In the genomic region with DNA sequence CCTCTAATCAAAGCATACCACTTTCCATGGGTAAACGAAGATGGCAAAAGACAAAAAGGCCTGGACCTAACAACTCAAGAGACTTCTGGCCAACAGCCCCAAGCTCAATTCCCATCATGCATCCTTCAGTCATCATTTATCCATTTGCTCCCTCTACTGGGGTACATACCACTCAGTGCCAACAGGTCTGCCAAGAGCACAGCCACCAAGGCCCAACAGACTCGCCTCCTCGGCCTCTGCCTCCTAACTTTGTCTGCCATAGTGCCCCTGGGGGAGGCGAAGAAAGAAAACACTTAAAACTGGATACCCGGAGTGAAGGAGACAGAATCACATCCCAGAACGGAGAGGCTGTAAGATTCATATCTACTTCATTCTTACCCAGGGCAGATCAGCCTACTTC, we compare ENCODE assay signal across 6 cellular contexts. TPM values are rescaled to one million over a fixed set of nuclear protein-coding genes. Genes with fewer than 3 reads are reported as not detected.
DNase-seq lines count a peak whose midpoint lies in the region; ATAC-seq and TF ChIP-seq lines count a peak whose summit lies in the region.

No MANE protein-coding gene starts in this region.

- H3K36me3 ChIP-seq in BE2C, result peaks cover 42% of the 10 kb centered on the region
- no peaks in the 10 kb centered on the region for H3K36me3 ChIP-seq in Karpas-422 (ENCODE audit: insufficient read depth, low read length)
- H3K36me3 ChIP-seq in neural cell (ENCODE audit: insufficient read depth, low read length), result peaks cover 6% of the 10 kb centered on the region

- peak overlapping the region; percentile 84 for H3K9ac ChIP-seq in Karpas-422 (ENCODE audit: low read length)
- peak overlapping the region; percentile 77 for H3K9ac ChIP-seq in neural cell (ENCODE audit: low read length)

- H3K4me1 ChIP-seq in BE2C, result peaks cover 4% of the 10 kb centered on the region; the same call in 1 of the 2 replicates
- H3K4me1 ChIP-seq in Karpas-422 (ENCODE audit: low read length), result peaks cover 15% of the 10 kb centered on the region

- peak overlapping the region; percentile 35; the same call in 1 of the 2 replicates for H3K27ac ChIP-seq in Karpas-422 (ENCODE audit: low read length)
- peak overlapping the region; percentile 58 for H3K27ac ChIP-seq in neural cell (ENCODE audit: low read length)

- H3K27me3 ChIP-seq in BE2C, result no peaks in the 10 kb centered on the region
- H3K27me3 ChIP-seq in Karpas-422 (ENCODE audit: low read length), result no peaks in the 10 kb centered on the region
- no peaks in the 10 kb centered on the region for H3K27me3 ChIP-seq in neural cell (ENCODE audit: insufficient read depth, low read depth, low read length)

- H2AFZ ChIP-seq in Karpas-422 (ENCODE audit: low read length) (no peak overlapping the region), neural cell (ENCODE audit: low read depth, low read length) (no peak overlapping the region)

- H3K4me3 ChIP-seq in BE2C (ENCODE audit: low read depth, low read length) (peak overlapping the region; percentile 79), Karpas-422 (ENCODE audit: low read length) (peak overlapping the region; percentile 82), neural cell (ENCODE audit: low read length) (peak overlapping the region; percentile 80)

- ATAC-seq in sciatic nerve (no peak), GM19023 (IDR thresholded peaks at IDR 0.05; ENCODE audit: unreplicated experiment) (no peak)

- no peak for TF ChIP-seq EP300 in neural cell (conservative IDR thresholded peaks at IDR 0.05; ENCODE audit: poor library complexity, severe bottlenecking)

- peaks cover 57% of the 10 kb centered on the region for H3K36me3 Mint-ChIP-seq in MCF 10A (ENCODE audit: insufficient read depth, unreplicated experiment)

- H3K79me2 ChIP-seq in Karpas-422 (ENCODE audit: low read length) (peaks cover 25% of the 10 kb centered on the region), neural cell (replicated peaks; ENCODE audit: insufficient read depth, low read length) (peaks cover 12% of the 10 kb centered on the region)

- peak; percentile 28 for TF ChIP-seq RAD21 in neural cell (conservative IDR thresholded peaks at IDR 0.05)

- no peaks in the 10 kb centered on the region for H3K9me3 ChIP-seq in BE2C
- H3K9me3 ChIP-seq in Karpas-422 (ENCODE audit: low read length), result no peaks in the 10 kb centered on the region
- no peaks in the 10 kb centered on the region for H3K9me3 ChIP-seq in neural cell (ENCODE audit: low read length)

- DNase-seq in BE2C (peak; percentile 36), Karpas-422 (peak; percentile 70), MCF 10A (ENCODE audit: unreplicated experiment) (peak; percentile 19), sciatic nerve (ENCODE audit: low spot score) (no peak)

- H3K27ac Mint-ChIP-seq in MCF 10A (ENCODE audit: low read depth, unreplicated experiment), result peak overlapping the region; percentile 98

- TF ChIP-seq CTCF in BE2C (IDR thresholded peaks at IDR 0.05; ENCODE audit: low read depth, low read length), result peak; percentile 36
- TF ChIP-seq CTCF in MCF 10A (IDR thresholded peaks at IDR 0.05; ENCODE audit: unreplicated experiment), result no peak
- TF ChIP-seq CTCF in neural cell (IDR thresholded peaks at IDR 0.05; ENCODE audit: poor library complexity, severe bottlenecking), result peak; percentile 45

- POLR2A ChIA-PET in MCF 10A (lab: Yijun Ruan, JAX), result interaction anchor here (0.6 to 3.9 kb wide), 12 partner anchors 11 to 268 kb away, joined by 3 to 44 read pairs (median 5); a partner anchor contains a TSS

- H3K27me3 Mint-ChIP-seq in MCF 10A (ENCODE audit: insufficient read depth, unreplicated experiment), result no peaks in the 10 kb centered on the region

- peak overlapping the region; percentile 96 for H3K4me3 Mint-ChIP-seq in MCF 10A (ENCODE audit: unreplicated experiment)

- no peaks in the 10 kb centered on the region for H3K9me3 Mint-ChIP-seq in MCF 10A (ENCODE audit: unreplicated experiment)

- H3K9me2 ChIP-seq in Karpas-422 (replicated peaks; ENCODE audit: insufficient read depth, low read length) (no peaks in the 10 kb centered on the region), neural cell (ENCODE audit: insufficient read depth, low read length) (no peaks in the 10 kb centered on the region)

- H3K4me2 ChIP-seq in Karpas-422 (ENCODE audit: low read depth, low read length, poor library complexity, severe bottlenecking), result peak overlapping the region; percentile 84
- peak overlapping the region; percentile 98 for H3K4me2 ChIP-seq in neural cell (ENCODE audit: low read length)

- H3F3A ChIP-seq in neural cell (ENCODE audit: insufficient read depth, low read length, poor library complexity, severe bottlenecking), result no peaks in the 10 kb centered on the region

- peaks cover 19% of the 10 kb centered on the region for H3K4me1 Mint-ChIP-seq in MCF 10A (ENCODE audit: insufficient read depth, unreplicated experiment)

- BruUV-seq in MCF 10A (replicated peaks; lab: Mats Ljungman, UMichigan), result no TSS peak

- H4K20me1 ChIP-seq in Karpas-422 (ENCODE audit: insufficient read depth, low read depth, low read length) (no peaks in the 10 kb centered on the region), neural cell (ENCODE audit: insufficient read depth) (no peaks in the 10 kb centered on the region)

- intact Hi-C loops in MCF 10A (cut with micrococcal nuclease), result loop anchor here (2.0 kb wide), 2 partner anchors 25 to 45 kb away; a partner anchor contains a TSS
- intact Hi-C loops in sciatic nerve (cut with DNase I), result no loop called here

- CTCF ChIA-PET in MCF 10A (lab: Yijun Ruan, JAX), result interaction anchor here (0.5 to 1.6 kb wide), 8 partner anchors 8 to 367 kb away, joined by 3 to 8 read pairs (median 4); a partner anchor contains a TSS

TF ChIP-seq in neural cell, 6 proteins besides CTCF, POLR2A, EP300 and RAD21:
- TF ChIP-seq POLR2AphosphoS5 (IDR thresholded peaks at IDR 0.05), result no peak
- no peak for TF ChIP-seq SMC3 (conservative IDR thresholded peaks at IDR 0.05; ENCODE audit: poor library complexity)
- TF ChIP-seq, protein P1, sequence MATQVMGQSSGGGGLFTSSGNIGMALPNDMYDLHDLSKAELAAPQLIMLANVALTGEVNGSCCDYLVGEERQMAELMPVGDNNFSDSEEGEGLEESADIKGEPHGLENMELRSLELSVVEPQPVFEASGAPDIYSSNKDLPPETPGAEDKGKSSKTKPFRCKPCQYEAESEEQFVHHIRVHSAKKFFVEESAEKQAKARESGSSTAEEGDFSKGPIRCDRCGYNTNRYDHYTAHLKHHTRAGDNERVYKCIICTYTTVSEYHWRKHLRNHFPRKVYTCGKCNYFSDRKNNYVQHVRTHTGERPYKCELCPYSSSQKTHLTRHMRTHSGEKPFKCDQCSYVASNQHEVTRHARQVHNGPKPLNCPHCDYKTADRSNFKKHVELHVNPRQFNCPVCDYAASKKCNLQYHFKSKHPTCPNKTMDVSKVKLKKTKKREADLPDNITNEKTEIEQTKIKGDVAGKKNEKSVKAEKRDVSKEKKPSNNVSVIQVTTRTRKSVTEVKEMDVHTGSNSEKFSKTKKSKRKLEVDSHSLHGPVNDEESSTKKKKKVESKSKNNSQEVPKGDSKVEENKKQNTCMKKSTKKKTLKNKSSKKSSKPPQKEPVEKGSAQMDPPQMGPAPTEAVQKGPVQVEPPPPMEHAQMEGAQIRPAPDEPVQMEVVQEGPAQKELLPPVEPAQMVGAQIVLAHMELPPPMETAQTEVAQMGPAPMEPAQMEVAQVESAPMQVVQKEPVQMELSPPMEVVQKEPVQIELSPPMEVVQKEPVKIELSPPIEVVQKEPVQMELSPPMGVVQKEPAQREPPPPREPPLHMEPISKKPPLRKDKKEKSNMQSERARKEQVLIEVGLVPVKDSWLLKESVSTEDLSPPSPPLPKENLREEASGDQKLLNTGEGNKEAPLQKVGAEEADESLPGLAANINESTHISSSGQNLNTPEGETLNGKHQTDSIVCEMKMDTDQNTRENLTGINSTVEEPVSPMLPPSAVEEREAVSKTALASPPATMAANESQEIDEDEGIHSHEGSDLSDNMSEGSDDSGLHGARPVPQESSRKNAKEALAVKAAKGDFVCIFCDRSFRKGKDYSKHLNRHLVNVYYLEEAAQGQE (IDR thresholded peaks at IDR 0.05; ENCODE audit: borderline replicate concordance), result no peak
- no peak for TF ChIP-seq MXI1 (conservative IDR thresholded peaks at IDR 0.05; ENCODE audit: poor library complexity, severe bottlenecking)
- TF ChIP-seq EZH2 (IDR thresholded peaks at IDR 0.05; ENCODE audit: borderline replicate concordance, insufficient read depth, low read length, poor library complexity, severe bottlenecking), result no peak
- TF ChIP-seq TAF1 (IDR thresholded peaks at IDR 0.05; ENCODE audit: low read depth), result no peak

RNA-seq across cellular contexts. Expression of a gene that starts 1.1 kb away (rescaled TPM):
- polyA plus RNA-seq in BE2C (2012; ENCODE audit: insufficient read depth, insufficient read length, low read depth), result 204 TPM
- total RNA-seq in Karpas-422 (2014; rRNA removed; shearing (Covaris generic); ENCODE audit: low replicate concordance), result 27.3 and 32.5 TPM in 2 replicates
- 398 and 664 TPM in 2 replicates for total RNA-seq in MCF 10A (2022)
- 68.4 and 74.6 TPM in 2 replicates for polyA plus RNA-seq in neural cell
- polyA minus RNA-seq in neural cell, result 88.7 and 92.5 TPM in 2 replicates
- total RNA-seq in sciatic nerve, result 107 TPM

RNA-seq across cellular contexts. Expression of a gene that starts 11.7 kb away (rescaled TPM):
- 42.5 TPM for polyA plus RNA-seq in BE2C (2012; ENCODE audit: insufficient read depth, insufficient read length, low read depth)
- 19.2 and 25.5 TPM in 2 replicates for total RNA-seq in Karpas-422 (2014; rRNA removed; shearing (Covaris generic); ENCODE audit: low replicate concordance)
- 16.2 and 21.8 TPM in 2 replicates for total RNA-seq in MCF 10A (2022)
- polyA plus RNA-seq in neural cell, result 24.1 and 24.8 TPM in 2 replicates
- 33.7 and 41.9 TPM in 2 replicates for polyA minus RNA-seq in neural cell
- 37.2 TPM for total RNA-seq in sciatic nerve

RNA-seq across cellular contexts. Expression of a gene that starts 25.2 kb away (rescaled TPM):
- 19.4 TPM for polyA plus RNA-seq in BE2C (2012; ENCODE audit: insufficient read depth, insufficient read length, low read depth)
- total RNA-seq in Karpas-422 (2014; rRNA removed; shearing (Covaris generic); ENCODE audit: low replicate concordance), result 4.7 and 7.4 TPM in 2 replicates
- total RNA-seq in MCF 10A (2022) (6.8 and 10.0 TPM in 2 replicates), sciatic nerve (14.8 TPM)
- polyA plus RNA-seq in neural cell, result 23.5 and 25.8 TPM in 2 replicates
- polyA minus RNA-seq in neural cell, result 11.3 and 13.9 TPM in 2 replicates

RNA-seq across cellular contexts. Expression of a gene that starts 28.8 kb away (rescaled TPM):
- polyA plus RNA-seq in BE2C (2012; ENCODE audit: insufficient read depth, insufficient read length, low read depth), result 44.4 TPM
- 7.5 and 12.7 TPM in 2 replicates for total RNA-seq in Karpas-422 (2014; rRNA removed; shearing (Covaris generic); ENCODE audit: low replicate concordance)
- total RNA-seq in MCF 10A (2022) (38.4 and 51.3 TPM in 2 replicates), sciatic nerve (10.7 TPM)
- polyA plus RNA-seq in neural cell, result 12.7 and 15.9 TPM in 2 replicates
- polyA minus RNA-seq in neural cell, result 4.6 and 9.5 TPM in 2 replicates

RNA-seq across cellular contexts. Expression of a gene that starts 37.3 kb away (rescaled TPM):
- 179 TPM for polyA plus RNA-seq in BE2C (2012; ENCODE audit: insufficient read depth, insufficient read length, low read depth)
- total RNA-seq in Karpas-422 (2014; rRNA removed; shearing (Covaris generic); ENCODE audit: low replicate concordance), result 26.3 and 33.0 TPM in 2 replicates
- total RNA-seq in MCF 10A (2022) (78.6 and 96.5 TPM in 2 replicates), sciatic nerve (61.9 TPM)
- 271 and 276 TPM in 2 replicates for polyA plus RNA-seq in neural cell
- polyA minus RNA-seq in neural cell, result 97.6 and 112 TPM in 2 replicates
